35 cellular contexts compared by ENCODE assay signal in the genomic region with DNA sequence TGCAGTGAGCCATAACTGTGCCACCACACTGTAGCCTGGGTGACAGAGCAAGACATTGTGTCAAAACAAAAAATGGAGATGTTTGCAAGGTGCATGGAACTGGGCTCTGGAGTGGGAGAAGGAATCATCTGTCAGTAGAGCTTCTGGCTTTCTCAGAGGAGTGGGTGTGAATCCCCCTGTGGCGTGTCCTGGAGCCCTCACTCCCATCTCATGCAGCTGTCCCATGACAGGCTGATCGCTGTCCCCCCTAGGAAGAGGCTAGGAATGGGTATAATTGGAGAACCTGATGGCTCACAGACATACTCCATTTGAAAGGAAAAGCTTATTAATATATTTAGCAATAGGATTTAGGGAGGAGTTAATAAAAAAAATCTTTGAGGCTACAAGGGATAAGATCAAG.
"Had no signal": no experiment of that assay in that cellular context is flagged by ENCODE, and none has a peak within 500 bp of the region (broad histone marks: within the 10 kb centered on the region; RNA-seq: fewer than 3 reads in every experiment).

No MANE protein-coding gene starts in this region.

- H3K27me3 ChIP-seq: MG63 had no signal

- H3K4me3 ChIP-seq: MG63 had no signal

- H3K36me3 ChIP-seq: MG63 had no signal

- H3K27ac ChIP-seq: KMS-11 had no signal

- H3K9me3 ChIP-seq: MG63 had no signal

- DNase-seq: Karpas-422, Kasumi-1, KG1, MG63, MM.1S, MV-4-11, NCI-H1048, NCI-H1092, NCI-H1092 treated with DMSO at 0.1 percent for 48 hours, NCI-H1105, NCI-H1105 treated with DMSO at 0.1 percent for 48 hours, NCI-H1417, NCI-H1417 treated with DMSO at 0.1 percent for 48 hours, NCI-H1436, NCI-H1436 treated with DMSO at 0.1 percent for 48 hours, NCI-H1694, NCI-H1694 treated with DMSO at 0.1 percent for 48 hours, NCI-H187, NCI-H187 treated with DMSO at 0.1 percent for 48 hours, NCI-H1930, NCI-H2029, NCI-H2029 treated with DMSO at 0.1 percent for 48 hours, NCI-H2081, NCI-H2081 treated with DMSO at 0.1 percent for 48 hours, NCI-H2107, NCI-H2171, NCI-H2171 treated with DMSO at 0.1 percent for 48 hours, NCI-H2227 treated with DMSO at 0.1 percent for 48 hours, NCI-H226, NCI-H345, NCI-H446, NCI-H446 treated with DMSO at 0.1 percent for 48 hours, NCI-H510A, NCI-H510A treated with DMSO at 0.1 percent for 48 hours had no signal

- H3K4me2 ChIP-seq: KMS-11 had no signal
